In genomic region chr3:191985691-191986090, GRCh38 we compare ENCODE assay signal across 1 cellular context.
TF ChIP-seq lines count a peak whose summit lies in the region.

No MANE protein-coding gene starts in this region.

TF ChIP-seq in H1, 55 proteins besides CTCF, POLR2A, EP300 and RAD21 (continued from another document):
- TF ChIP-seq CHD7 (IDR thresholded peaks at IDR 0.05; ENCODE audit: insufficient replicate concordance, low read length), result no peak
- TF ChIP-seq CHD1 (IDR thresholded peaks at IDR 0.05; ENCODE audit: low read depth, low read length), result no peak
- no peak for TF ChIP-seq HDAC6 (IDR thresholded peaks at IDR 0.05; ENCODE audit: low read depth, low read length)
- no peak for TF ChIP-seq RBBP5 (IDR thresholded peaks at IDR 0.05; ENCODE audit: borderline replicate concordance, low read depth, low read length)
- no peak for TF ChIP-seq E2F6 (IDR thresholded peaks at IDR 0.05)
- TF ChIP-seq SAP30 (IDR thresholded peaks at IDR 0.05; ENCODE audit: insufficient read depth, insufficient replicate concordance, low read length), result no peak
TF ChIP-seq in H1: peak in this region for 0.
